ENCODE assay signal across 13 cellular contexts in the genomic region with DNA sequence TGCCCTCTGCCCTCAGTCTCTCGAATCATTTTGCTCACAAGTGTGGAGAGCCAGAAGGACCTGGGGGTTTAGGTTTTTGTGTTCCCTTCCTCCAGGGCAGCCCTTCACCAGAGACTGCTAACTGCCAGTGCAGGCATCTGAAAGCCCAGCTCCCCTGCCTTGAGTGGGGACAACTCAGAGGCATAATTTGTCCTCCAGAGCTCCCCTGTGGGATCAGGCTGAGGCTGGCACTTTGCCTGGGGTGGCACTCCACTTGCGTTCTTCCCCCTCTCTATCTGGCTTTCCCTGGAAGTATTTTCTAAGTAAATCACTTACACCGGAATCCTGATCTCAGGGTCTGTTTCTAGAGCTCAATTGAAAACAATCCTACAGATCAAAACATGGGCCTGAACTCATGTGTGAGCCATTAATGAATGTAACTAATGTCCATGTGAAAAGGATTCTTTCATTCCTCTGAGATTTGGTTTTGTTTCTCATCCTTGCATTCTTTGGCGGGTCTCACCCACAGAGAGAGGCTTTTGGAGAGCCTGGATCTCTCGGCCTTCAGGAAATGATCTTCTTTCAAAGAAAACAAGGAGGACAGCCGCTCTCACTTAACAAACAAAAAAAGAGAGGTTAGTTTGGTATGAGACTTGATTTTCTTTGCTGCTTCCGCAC.
DNase-seq lines count a peak whose midpoint lies in the region; TF ChIP-seq lines count a peak whose summit lies in the region.
"Had no signal": no experiment of that assay in that cellular context is flagged by ENCODE, and none has a peak within 500 bp of the region (broad histone marks: within the 10 kb centered on the region; RNA-seq: fewer than 3 reads in every experiment).

No MANE protein-coding gene starts in this region.

- no peak overlapping the region for H2BK15ac ChIP-seq in mesendoderm (replicated peaks; ENCODE audit: low read depth)

- peak overlapping the region; percentile 66 for H3K27ac Mint-ChIP-seq in HFFc6
- H3K27ac Mint-ChIP-seq: activated CD8-positive, alpha-beta memory T cell treated with anti-CD3 and anti-CD28 coated beads, Interleukin-2, amount 10 ng/mL, durations not matched to agents 7 days and 5 days; activated naive CD4-positive, alpha-beta T cell treated with anti-CD3 and anti-CD28 coated beads, Interleukin-2, amount 10 ng/mL, durations not matched to agents 7 days and 5 days had no signal

- no peak overlapping the region for H3K4me3 Mint-ChIP-seq in HFFc6
- H3K4me3 Mint-ChIP-seq: activated CD8-positive, alpha-beta memory T cell treated with anti-CD3 and anti-CD28 coated beads, Interleukin-2, amount 10 ng/mL, durations not matched to agents 7 days and 5 days; activated naive CD4-positive, alpha-beta T cell treated with anti-CD3 and anti-CD28 coated beads, Interleukin-2, amount 10 ng/mL, durations not matched to agents 7 days and 5 days had no signal

- no peaks in the 10 kb centered on the region for H3K9me3 ChIP-seq in vagina
- H3K9me3 ChIP-seq: esophagus muscularis mucosa had no signal

- H3K36me3 ChIP-seq in mesendoderm (ENCODE audit: control insufficient read depth, insufficient read depth, low read length), result no peaks in the 10 kb centered on the region
- no peaks in the 10 kb centered on the region for H3K36me3 ChIP-seq in vagina
- H3K36me3 ChIP-seq: esophagus muscularis mucosa had no signal

- H3K9ac ChIP-seq in mesendoderm (ENCODE audit: low read length), result no peak overlapping the region

- no peaks in the 10 kb centered on the region for H3K4me1 ChIP-seq in mesendoderm (ENCODE audit: control insufficient read depth, low read depth, low read length)
- H3K4me1 ChIP-seq in vagina, result peaks cover 7% of the 10 kb centered on the region

- H3K56ac ChIP-seq in mesendoderm (ENCODE audit: low read length), result no peak overlapping the region

- H4K5ac ChIP-seq in mesendoderm (ENCODE audit: low read length), result no peak overlapping the region

- H4K8ac ChIP-seq in mesendoderm (ENCODE audit: low read depth, low read length), result no peak overlapping the region

- no peak overlapping the region for H3K23ac ChIP-seq in mesendoderm (ENCODE audit: low read length)

- H3K4me3 ChIP-seq in mesendoderm (ENCODE audit: low read length) (no peak overlapping the region), vagina (no peak overlapping the region)
- H3K4me3 ChIP-seq: esophagus muscularis mucosa had no signal

- DNase-seq in HFFc6 (no peak), dedifferentiated amniotic fluid mesenchymal stem cell (ENCODE audit: extremely low spot score) (peak; percentile 38), mesendoderm (peak; percentile 14), vagina (ENCODE audit: extremely low spot score in 2 of 2) (no peak), cerebellum (ENCODE audit: low spot score) (no peak), LoVo (ENCODE audit: low spot score) (no peak), HK-2 (ENCODE audit: unreplicated experiment) (no peak)
- DNase-seq: activated CD8-positive, alpha-beta memory T cell treated with anti-CD3 and anti-CD28 coated beads, Interleukin-2, amount 10 ng/mL, durations not matched to agents 7 days and 5 days; activated naive CD4-positive, alpha-beta T cell treated with anti-CD3 and anti-CD28 coated beads, Interleukin-2, amount 10 ng/mL, durations not matched to agents 7 days and 5 days; cerebellar nuclear complex; NCI-H1436; NCI-H526 had no signal

- no CpG with 5 or more reads among the region's 7 CpGs for WGBS in mesendoderm (ENCODE audit: extremely low coverage, insufficient coverage, low lambda C conversion rate)

- H2BK5ac ChIP-seq in mesendoderm (ENCODE audit: low read length), result no peak overlapping the region

- intact Hi-C loops in vagina (cut with DNase I), result no loop called here

- H3K27me3 ChIP-seq in mesendoderm (ENCODE audit: insufficient read depth, low read length, poor library complexity), result no peaks in the 10 kb centered on the region
- no peaks in the 10 kb centered on the region for H3K27me3 ChIP-seq in vagina
- H3K27me3 ChIP-seq: esophagus muscularis mucosa had no signal

- no peak overlapping the region for H2AK5ac ChIP-seq in mesendoderm (ENCODE audit: low read length)

- H3K27ac ChIP-seq in mesendoderm (ENCODE audit: low read depth, low read length) (no peak overlapping the region), vagina (peak overlapping the region; percentile 33)
- H3K27ac ChIP-seq: esophagus muscularis mucosa had no signal

- H2BK120ac ChIP-seq in mesendoderm (ENCODE audit: low read depth, low read length), result no peak overlapping the region

- no peaks in the 10 kb centered on the region; the same call in 1 of the 2 replicates for H3K36me3 Mint-ChIP-seq in HFFc6 (ENCODE audit: low read depth)
- H3K36me3 Mint-ChIP-seq: activated naive CD4-positive, alpha-beta T cell treated with anti-CD3 and anti-CD28 coated beads, Interleukin-2, amount 10 ng/mL, durations not matched to agents 7 days and 5 days had no signal

- no peaks in the 10 kb centered on the region for H3K9me3 Mint-ChIP-seq in HFFc6
- H3K9me3 Mint-ChIP-seq: activated naive CD4-positive, alpha-beta T cell treated with anti-CD3 and anti-CD28 coated beads, Interleukin-2, amount 10 ng/mL, durations not matched to agents 7 days and 5 days had no signal

- TF ChIP-seq POLR2A in vagina (IDR thresholded peaks at IDR 0.05), result no peak

- peaks cover 2% of the 10 kb centered on the region; the same call in 1 of the 2 replicates for H3K27me3 Mint-ChIP-seq in HFFc6 (ENCODE audit: insufficient read depth)
- H3K27me3 Mint-ChIP-seq: activated CD8-positive, alpha-beta memory T cell treated with anti-CD3 and anti-CD28 coated beads, Interleukin-2, amount 10 ng/mL, durations not matched to agents 7 days and 5 days; activated naive CD4-positive, alpha-beta T cell treated with anti-CD3 and anti-CD28 coated beads, Interleukin-2, amount 10 ng/mL, durations not matched to agents 7 days and 5 days had no signal

- H3K4me1 Mint-ChIP-seq in HFFc6 (ENCODE audit: low read depth), result peaks cover 23% of the 10 kb centered on the region

- no peak for TF ChIP-seq CTCF in HFFc6 (IDR thresholded peaks at IDR 0.05)
- no peak for TF ChIP-seq CTCF in vagina (IDR thresholded peaks at IDR 0.05)

- no peak overlapping the region for H3K4ac ChIP-seq in mesendoderm (ENCODE audit: low read depth, low read length)

- no peak overlapping the region for H3K4me2 ChIP-seq in mesendoderm (ENCODE audit: low read length)

- H3K18ac ChIP-seq in mesendoderm (ENCODE audit: low read length), result no peak overlapping the region

- no peaks in the 10 kb centered on the region for H3K79me1 ChIP-seq in mesendoderm (ENCODE audit: low read length)

- H3K79me2 ChIP-seq in mesendoderm (ENCODE audit: control insufficient read depth, insufficient read depth, low read length), result no peaks in the 10 kb centered on the region

Comparison
In these comparisons a context has a peak if more than half of its experiments do, and no peak if none do; other contexts are left out.
1. DNase-seq: peak in dedifferentiated amniotic fluid mesenchymal stem cell (single experiment) and mesendoderm (single experiment); none in HFFc6 (single experiment), vagina (0 of 2), cerebellum (single experiment), LoVo (single experiment) and HK-2 (single experiment).